ENCODE assay signal across 1 cellular context in genomic region chrX:80912351-80912750, GRCh38.
TF ChIP-seq lines count a peak whose summit lies in the region.
"Not testable (repeated sequence)": the region's sequence is repeated elsewhere in the genome, so short reads cannot be mapped to it uniquely, and the experiment has no call there.

No MANE protein-coding gene starts in this region.

- not testable (repeated sequence) for TF ChIP-seq CTCF in HEK293 (tag by site-specific recombination; IDR thresholded peaks at IDR 0.05)

- H3K36me3 ChIP-seq in HEK293 (ENCODE audit: control insufficient read depth in 2 of 2, insufficient read depth in 1 of 2, low read length in 2 of 2) = not testable (repeated sequence)

- not testable (repeated sequence) for H3K4me1 ChIP-seq in HEK293 (ENCODE audit: control insufficient read depth, insufficient read depth, low read length)

- H3K9me3 ChIP-seq in HEK293 (ENCODE audit: control insufficient read depth, insufficient read depth, low read depth, low read length) = not testable (repeated sequence)

- CTCF ChIA-PET in HEK293 (lab: Yijun Ruan, JAX) = not testable (repeated sequence)

- not testable (repeated sequence) for H3K27ac ChIP-seq in HEK293 (ENCODE audit: extremely low read depth, low read depth, low read length)

- POLR2A ChIA-PET in HEK293 (lab: Yijun Ruan, JAX) = not testable (repeated sequence)

- H3K4me3 ChIP-seq in HEK293 (ENCODE audit: low read depth, low read length) = not testable (repeated sequence)

TF ChIP-seq in HEK293, 187 proteins besides CTCF, POLR2A, EP300 and RAD21:
- TF ChIP-seq ZNF146 (tag by site-specific recombination; IDR thresholded peaks at IDR 0.05) (peak; percentile 88), ZNF280D (tag by site-specific recombination; IDR thresholded peaks at IDR 0.05) (0 out of 2 replicates have a peak, but pooled peaks have one; percentile 74)
